Comparison of ENCODE assay signal across 8 cellular contexts in genomic region chr10:13990392-13990805, GRCh38.
A peak's percentile ranks its signal among the peaks of the same experiment; 100 is the strongest.
DNase-seq lines count a peak whose midpoint lies in the region; ATAC-seq, FAIRE-seq and TF ChIP-seq lines count a peak whose summit lies in the region.

No MANE protein-coding gene starts in this region.

- no peak overlapping the region for H3K23ac ChIP-seq in mesendoderm (ENCODE audit: low read length)

- H3K18ac ChIP-seq in mesendoderm (ENCODE audit: low read length), result no peak overlapping the region

- H3K36me3 Mint-ChIP-seq in CD8-positive, alpha-beta T cell, result no peaks in the 10 kb centered on the region

- peak overlapping the region; percentile 5 for H2AFZ ChIP-seq in endothelial cell of umbilical vein (ENCODE audit: low read depth, low read length)

- POLR2A ChIA-PET in endothelial cell of umbilical vein (lab: Charles Lee), result interaction anchor here (0.5 to 0.8 kb wide), 3 partner anchors 31 to 98 kb away, joined by 3 to 8 read pairs (median 5); no protein-coding TSS in a partner anchor
- POLR2A ChIA-PET in CD8-positive, alpha-beta T cell (lab: Charles Lee), result no interaction called here

- H4K5ac ChIP-seq in mesendoderm (ENCODE audit: low read length), result no peak overlapping the region

- H3K4ac ChIP-seq in mesendoderm (ENCODE audit: low read depth, low read length), result no peak overlapping the region

- H4K8ac ChIP-seq in mesendoderm (ENCODE audit: low read depth, low read length), result no peak overlapping the region

- H3K4me3 ChIP-seq in endothelial cell of umbilical vein (replicated peaks in 1 of 3; ENCODE audit: insufficient read depth in 1 of 3, low read depth in 1 of 3, low read length in 3 of 3) (peak overlapping the region in 1 of 3 experiments; percentile 36), mesendoderm (ENCODE audit: low read length) (no peak overlapping the region), thoracic aorta (peak overlapping the region; percentile 61)
- H3K4me3 ChIP-seq in CD8-positive, alpha-beta T cell (ENCODE audit: low read depth, low read length), result no peak overlapping the region

- H3K4me3 Mint-ChIP-seq in CD8-positive, alpha-beta T cell, result no peak overlapping the region

- no peaks in the 10 kb centered on the region for H3K36me3 ChIP-seq in endothelial cell of umbilical vein (ENCODE audit: control insufficient read depth in 2 of 2, extremely low read depth in 1 of 2, insufficient read depth in 2 of 2, low read length in 2 of 2)
- H3K36me3 ChIP-seq in mesendoderm (ENCODE audit: control insufficient read depth, insufficient read depth, low read length), result no peaks in the 10 kb centered on the region
- H3K36me3 ChIP-seq in thoracic aorta, result no peaks in the 10 kb centered on the region
- H3K36me3 ChIP-seq in CD8-positive, alpha-beta T cell (ENCODE audit: insufficient read depth, low read length), result no peaks in the 10 kb centered on the region

- no peaks in the 10 kb centered on the region for H3K9me3 Mint-ChIP-seq in CD8-positive, alpha-beta T cell

- CTCF ChIA-PET in endothelial cell of umbilical vein (lab: Charles Lee), result interaction anchor here (1.4 to 3.1 kb wide), 7 partner anchors 9 to 207 kb away, joined by 3 to 15 read pairs (median 5); no protein-coding TSS in a partner anchor
- CTCF ChIA-PET in CD8-positive, alpha-beta T cell (lab: Charles Lee), result no interaction called here

- DNase-seq in NCI-H69 (lab: John Stamatoyannopoulos, UW) (peak; percentile 14), endothelial cell of umbilical vein (ENCODE audit: low read depth, low spot score) (peak; percentile 91), mesendoderm (no peak), thoracic aorta (ENCODE audit: low spot score) (no peak), GM10266 (ENCODE audit: extremely low spot score) (no peak)
- no peak for DNase-seq in CD8-positive, alpha-beta T cell

- H3K27ac ChIP-seq in endothelial cell of umbilical vein (ENCODE audit: insufficient read depth, low read depth, low read length), result peak overlapping the region; percentile 95
- no peak overlapping the region for H3K27ac ChIP-seq in mesendoderm (ENCODE audit: low read depth, low read length)
- peak overlapping the region; percentile 43 to 65 for H3K27ac ChIP-seq in thoracic aorta
- no peak overlapping the region for H3K27ac ChIP-seq in CD8-positive, alpha-beta T cell (ENCODE audit: low read depth, low read length)

- TF ChIP-seq CTCF in endothelial cell of umbilical vein (IDR thresholded peaks at IDR 0.05; ENCODE audit: extremely low read depth in 1 of 2, insufficient read depth in 1 of 2, low read depth in 1 of 2, low read length in 2 of 2), result no peak
- TF ChIP-seq CTCF in thoracic aorta (IDR thresholded peaks at IDR 0.05), result no peak
- TF ChIP-seq CTCF in CD8-positive, alpha-beta T cell (IDR thresholded peaks at IDR 0.05), result no peak
- TF ChIP-seq CTCF in GM10266 (IDR thresholded peaks at IDR 0.05; ENCODE audit: control insufficient read depth, insufficient read depth, low read depth, missing control alignments), result no peak

- H3K9me1 ChIP-seq in endothelial cell of umbilical vein (replicated peaks; ENCODE audit: control insufficient read depth, extremely low read depth, insufficient read depth, low read length), result no peaks in the 10 kb centered on the region

- no peaks in the 10 kb centered on the region for H3K27me3 ChIP-seq in endothelial cell of umbilical vein (ENCODE audit: control insufficient read depth in 2 of 2, insufficient read depth in 2 of 2, low read length in 2 of 2)
- no peaks in the 10 kb centered on the region for H3K27me3 ChIP-seq in mesendoderm (ENCODE audit: insufficient read depth, low read length, poor library complexity)
- H3K27me3 ChIP-seq in thoracic aorta (replicated peaks; ENCODE audit: insufficient read depth), result no peaks in the 10 kb centered on the region
- H3K27me3 ChIP-seq in CD8-positive, alpha-beta T cell (ENCODE audit: insufficient read depth, low read length), result no peaks in the 10 kb centered on the region

- H3K27me3 Mint-ChIP-seq in CD8-positive, alpha-beta T cell (ENCODE audit: low read depth), result no peaks in the 10 kb centered on the region

- no peaks in the 10 kb centered on the region for H3K79me1 ChIP-seq in mesendoderm (ENCODE audit: low read length)

- peaks cover 18% of the 10 kb centered on the region for H3K4me1 Mint-ChIP-seq in CD8-positive, alpha-beta T cell (ENCODE audit: low read depth)

- dilution Hi-C loops in endothelial cell of umbilical vein (cut with MboI; ENCODE audit: extremely low pct_ligation_motif_present, low sequenced_read_pairs), result no loop called here

- FAIRE-seq in endothelial cell of umbilical vein (lab: Jason Lieb, UNC), result peak; percentile 91

- H3K9me3 ChIP-seq in endothelial cell of umbilical vein (replicated peaks; ENCODE audit: control insufficient read depth, insufficient read depth, low read length) (no peaks in the 10 kb centered on the region), thoracic aorta (no peaks in the 10 kb centered on the region)
- no peaks in the 10 kb centered on the region for H3K9me3 ChIP-seq in CD8-positive, alpha-beta T cell (ENCODE audit: low read length)

- H2AK5ac ChIP-seq in mesendoderm (ENCODE audit: low read length), result no peak overlapping the region

- no peak overlapping the region for H2BK120ac ChIP-seq in mesendoderm (ENCODE audit: low read depth, low read length)

- H3K79me2 ChIP-seq in endothelial cell of umbilical vein (ENCODE audit: control insufficient read depth, insufficient read depth, low read length), result peaks cover 14% of the 10 kb centered on the region
- no peaks in the 10 kb centered on the region for H3K79me2 ChIP-seq in mesendoderm (ENCODE audit: control insufficient read depth, insufficient read depth, low read length)

- no TSS peak for BruUV-seq in endothelial cell of umbilical vein (replicated peaks; lab: Mats Ljungman, UMichigan)

- no CpG with 5 or more reads among the region's 12 CpGs for WGBS in mesendoderm (ENCODE audit: extremely low coverage, insufficient coverage, low lambda C conversion rate)

- H3K56ac ChIP-seq in mesendoderm (ENCODE audit: low read length), result peak overlapping the region; percentile 56

- no peak overlapping the region for H3K27ac Mint-ChIP-seq in CD8-positive, alpha-beta T cell

- intact Hi-C loops in endothelial cell of umbilical vein (cut with micrococcal nuclease), result loop anchor here (1.0 to 2.0 kb wide), 5 partner anchors 45 to 203 kb away; no protein-coding TSS in a partner anchor
- intact Hi-C loops in CD8-positive, alpha-beta T cell (cut with DNase I, micrococcal nuclease), result no loop called here

- H2BK15ac ChIP-seq in mesendoderm (replicated peaks; ENCODE audit: low read depth), result no peak overlapping the region

- no peaks in the 10 kb centered on the region for H4K20me1 ChIP-seq in endothelial cell of umbilical vein (replicated peaks; ENCODE audit: control insufficient read depth, extremely low read depth, insufficient read depth, low read length)

- peaks cover 72% of the 10 kb centered on the region for H3K4me1 ChIP-seq in endothelial cell of umbilical vein (ENCODE audit: control insufficient read depth, extremely low read depth, insufficient read depth, low read length)
- no peaks in the 10 kb centered on the region for H3K4me1 ChIP-seq in mesendoderm (ENCODE audit: control insufficient read depth, low read depth, low read length)
- H3K4me1 ChIP-seq in thoracic aorta (ENCODE audit: control insufficient read depth in 1 of 2, low read depth in 2 of 2), result peaks cover 14 to 34% of the 10 kb centered on the region in 2 donors
- peaks cover 9% of the 10 kb centered on the region for H3K4me1 ChIP-seq in CD8-positive, alpha-beta T cell (ENCODE audit: insufficient read depth, low read length)

- H3K4me2 ChIP-seq in endothelial cell of umbilical vein (ENCODE audit: insufficient read depth, low read length) (peak overlapping the region; percentile 80), mesendoderm (ENCODE audit: low read length) (no peak overlapping the region)

- TF ChIP-seq POLR2A in endothelial cell of umbilical vein (IDR thresholded peaks at IDR 0.05; ENCODE audit: low read depth, low read length), result peak; percentile 48

- no peak overlapping the region for H2BK5ac ChIP-seq in mesendoderm (ENCODE audit: low read length)

- ATAC-seq in thoracic aorta (ENCODE audit: insufficient number of reproducible peaks, low FRiP score, low read depth) (no peak), HG02623 (IDR thresholded peaks at IDR 0.05; ENCODE audit: unreplicated experiment) (no peak), HG02870 (IDR thresholded peaks at IDR 0.05; ENCODE audit: unreplicated experiment) (no peak)
- ATAC-seq in CD8-positive, alpha-beta T cell, result no peak

- H3K9ac ChIP-seq in endothelial cell of umbilical vein (replicated peaks; ENCODE audit: extremely low read depth, insufficient read depth, low read length) (peak overlapping the region; percentile 86), mesendoderm (ENCODE audit: low read length) (no peak overlapping the region)

TF ChIP-seq in endothelial cell of umbilical vein, 7 proteins besides CTCF, POLR2A, EP300 and RAD21:
- TF ChIP-seq GATA2 (IDR thresholded peaks at IDR 0.05; ENCODE audit: insufficient read depth, insufficient read length, low read depth, low read length) (peak; percentile 87), JUN (IDR thresholded peaks at IDR 0.05; ENCODE audit: borderline replicate concordance, insufficient read depth, insufficient read length, low read depth) (no peak), EZH2 (IDR thresholded peaks at IDR 0.05; ENCODE audit: borderline replicate concordance, low read depth, low read length, severe bottlenecking) (no peak), MYC (IDR thresholded peaks at IDR 0.05; ENCODE audit: low read depth, low read length) (peak; percentile 12), MAX (IDR thresholded peaks at IDR 0.05; ENCODE audit: insufficient read depth, insufficient read length) (peak; percentile 19), POLR2AphosphoS5 (IDR thresholded peaks at IDR 0.05; ENCODE audit: insufficient read depth, low read depth, low read length) (peak; percentile 84), FOS (IDR thresholded peaks at IDR 0.05; ENCODE audit: borderline replicate concordance, insufficient read depth, low read length) (peak; percentile 60)

Comparison
In these comparisons a context has a peak if more than half of its experiments do, and no peak if none do; other contexts are left out.
1. DNase-seq: peak in NCI-H69 (single experiment) and endothelial cell of umbilical vein (single experiment); none in mesendoderm (single experiment), thoracic aorta (single experiment), CD8-positive, alpha-beta T cell (0 of 7) and GM10266 (single experiment).
2. H3K27ac ChIP-seq: peak in endothelial cell of umbilical vein (single experiment) and thoracic aorta (2 of 2); none in mesendoderm (single experiment) and CD8-positive, alpha-beta T cell (single experiment).